In genomic region chr22:46336119-46337078, GRCh38 we compare ENCODE assay signal across 8 cellular contexts. TPM values are rescaled to one million over a fixed set of nuclear protein-coding genes. Genes with fewer than 3 reads are reported as not detected.
A peak's percentile ranks its signal among the peaks of the same experiment; 100 is the strongest.
DNase-seq lines count a peak whose midpoint lies in the region; ATAC-seq, FAIRE-seq and TF ChIP-seq lines count a peak whose summit lies in the region.

No MANE protein-coding gene starts in this region.

- intact Hi-C loops in PC-9 (cut with micrococcal nuclease; ENCODE audit: unreplicated experiment), result no loop called here

- H3K36me3 ChIP-seq in PC-9 (ENCODE audit: low read depth), result peaks cover 32% of the 10 kb centered on the region
- peaks cover 25% of the 10 kb centered on the region for H3K36me3 ChIP-seq in thoracic aorta

- TF ChIP-seq EP300 in A549 (IDR thresholded peaks at IDR 0.05), result no peak

- H3K4me1 ChIP-seq in A549 (peaks cover 7% of the 10 kb centered on the region; the same call in 2 of the 3 replicates), PC-9 (replicated peaks; ENCODE audit: insufficient read depth) (peaks cover 16% of the 10 kb centered on the region), thoracic aorta (ENCODE audit: control insufficient read depth in 1 of 2, low read depth in 2 of 2) (peaks cover 9 to 12% of the 10 kb centered on the region in 2 donors)

- H3F3A ChIP-seq in PC-9 (ENCODE audit: insufficient read depth, low read depth), result peaks cover 19% of the 10 kb centered on the region

- H3K27ac ChIP-seq in A549, result peak overlapping the region; percentile 85 to 92
- peak overlapping the region; percentile 25; the same call in 1 of the 2 replicates for H3K27ac ChIP-seq in PC-9
- peak overlapping the region; percentile 86 to 92 for H3K27ac ChIP-seq in coronary artery
- peak overlapping the region; percentile 83 to 86 for H3K27ac ChIP-seq in thoracic aorta

- DNase-seq in A549 (ENCODE audit: low read depth in 1 of 2, low spot score in 1 of 2), result no peak
- no peak for DNase-seq in GM19239 (ENCODE audit: insufficient read length, low spot score)
- no peak for DNase-seq in PC-9
- no peak for DNase-seq in coronary artery (ENCODE audit: low spot score)
- DNase-seq in memory B cell (ENCODE audit: low spot score in 2 of 2), result no peak
- no peak for DNase-seq in thoracic aorta (ENCODE audit: low spot score)
- no peak for DNase-seq in inferior parietal cortex (ENCODE audit: extremely low spot score)
- no peak for DNase-seq in HPDE6-E6E7 (ENCODE audit: extremely low spot score)

- H2AFZ ChIP-seq in PC-9, result peak overlapping the region; percentile 94

- H3K4me2 ChIP-seq in A549 (peak overlapping the region; percentile 97), PC-9 (peak overlapping the region; percentile 97)

- POLR2A ChIA-PET in A549 (lab: Yijun Ruan, JAX) (no interaction called here), PC-9 (lab: Charles Lee; ENCODE audit: unreplicated experiment) (interaction anchor here (0.5 to 0.8 kb wide), 5 partner anchors 191 to 1535 kb away, joined by 3 to 12 read pairs (median 5); partner anchors contain the start of gene TBC1D22A)

- no peaks in the 10 kb centered on the region for H3K9me3 Mint-ChIP-seq in memory B cell

- TF ChIP-seq CTCF in A549 (IDR thresholded peaks at IDR 0.05) (no peak), PC-9 (conservative IDR thresholded peaks at IDR 0.05) (no peak), coronary artery (IDR thresholded peaks at IDR 0.05) (no peak), thoracic aorta (IDR thresholded peaks at IDR 0.05) (no peak)

- peaks cover 13% of the 10 kb centered on the region for H3K4me1 Mint-ChIP-seq in memory B cell

- no peak for TF ChIP-seq POLR2A in A549 (IDR thresholded peaks at IDR 0.05; ENCODE audit: low read length)

- H3K9me3 ChIP-seq in A549, result no peaks in the 10 kb centered on the region
- H3K9me3 ChIP-seq in PC-9 (ENCODE audit: insufficient read depth, low read depth), result no peaks in the 10 kb centered on the region
- H3K9me3 ChIP-seq in thoracic aorta, result no peaks in the 10 kb centered on the region

- H3K4me3 Mint-ChIP-seq in memory B cell, result peak overlapping the region; percentile 91

- H3K79me2 ChIP-seq in PC-9 (ENCODE audit: low read depth), result peaks cover 42% of the 10 kb centered on the region

- H3K27me3 ChIP-seq in PC-9 (ENCODE audit: insufficient read depth, low read depth) (no peaks in the 10 kb centered on the region), thoracic aorta (replicated peaks; ENCODE audit: insufficient read depth) (no peaks in the 10 kb centered on the region)

- H3K27ac Mint-ChIP-seq in memory B cell, result peak overlapping the region; percentile 91

- 11% methylated on average over 32 of the region's 42 CpGs for WGBS in A549 (ENCODE audit: missing lambda C conversion rate)

- no TSS peak for BruUV-seq in PC-9 (replicated peaks; lab: Mats Ljungman, UMichigan)

- CTCF ChIA-PET in A549 (lab: Yijun Ruan, JAX), result interaction anchor here (0.8 to 2.0 kb wide), 3 partner anchors 12 to 214 kb away, joined by 4 to 6 read pairs (median 4); no protein-coding TSS in a partner anchor
- CTCF ChIA-PET in PC-9 (lab: Charles Lee), result interaction anchor here (0.5 kb wide), 1 partner anchor 1645 kb away, joined by 6 read pairs; no protein-coding TSS in a partner anchor

- H3K27me3 Mint-ChIP-seq in memory B cell, result no peaks in the 10 kb centered on the region

- H3K9me2 ChIP-seq in PC-9 (ENCODE audit: insufficient read depth), result no peaks in the 10 kb centered on the region

- TF ChIP-seq RAD21 in A549 (conservative IDR thresholded peaks at IDR 0.05 in 1 of 2, IDR thresholded peaks at IDR 0.05 in 1 of 2), result no peak

- FAIRE-seq in A549 (lab: Jason Lieb, UNC), result no peak
- FAIRE-seq in GM19239 (lab: Jason Lieb, UNC), result peak; percentile 61

- peak; percentile 15 to 62; a peak in 5 of 6 replicates for ATAC-seq in A549
- ATAC-seq in memory B cell (ENCODE audit: low read depth), result no peak
- no peak for ATAC-seq in thoracic aorta (ENCODE audit: insufficient number of reproducible peaks, low FRiP score, low read depth)

- H4K20me1 ChIP-seq in PC-9 (ENCODE audit: insufficient read depth), result peaks cover 12% of the 10 kb centered on the region; the same call in 1 of the 2 replicates

- H3K36me3 Mint-ChIP-seq in memory B cell, result peaks cover 17% of the 10 kb centered on the region

- peak overlapping the region; percentile 98 for H3K4me3 ChIP-seq in A549
- H3K4me3 ChIP-seq in PC-9, result peak overlapping the region; percentile 77
- H3K4me3 ChIP-seq in coronary artery, result peak overlapping the region; percentile 98
- peak overlapping the region; percentile 81 for H3K4me3 ChIP-seq in thoracic aorta

TF ChIP-seq in A549, 52 proteins besides CTCF, POLR2A, EP300 and RAD21:
- no peak for TF ChIP-seq HEYL (CRISPR knock-in tag; IDR thresholded peaks at IDR 0.05)
- no peak for TF ChIP-seq FOSB (CRISPR knock-in tag; IDR thresholded peaks at IDR 0.05)
- TF ChIP-seq CEBPB (IDR thresholded peaks at IDR 0.05), result no peak
- no peak for TF ChIP-seq CHD4 (IDR thresholded peaks at IDR 0.05; ENCODE audit: borderline replicate concordance)
- no peak for TF ChIP-seq KDM5A (IDR thresholded peaks at IDR 0.05)
- no peak for TF ChIP-seq SMC3 (IDR thresholded peaks at IDR 0.05)
- no peak for TF ChIP-seq PHF8 (IDR thresholded peaks at IDR 0.05; ENCODE audit: borderline replicate concordance, low read depth)
- TF ChIP-seq KDM1A (IDR thresholded peaks at IDR 0.05; ENCODE audit: low read depth), result no peak
- TF ChIP-seq ZNF302 (CRISPR knock-in tag; IDR thresholded peaks at IDR 0.05), result no peak
- TF ChIP-seq CBX8 (IDR thresholded peaks at IDR 0.05), result no peak
- no peak for TF ChIP-seq ESRRA (IDR thresholded peaks at IDR 0.05; ENCODE audit: borderline replicate concordance, low read length)

RNA-seq across cellular contexts. Expression of gene TRMU, which starts 0.9 kb away (rescaled TPM):
- polyA plus RNA-seq in A549 (2011; rRNA removed) (30.7 and 33.4 TPM in 2 replicates), A549 (2017; fragmentation: RNase III; extraction: RNeasy Plus Mini Kit Qiagen cat#74134 plus additional on column Dnase treatment) (39.6 to 44.1 TPM (median 41.9 TPM) in 3 replicates)
- polyA plus RNA-seq in A549 (2012; cell fraction: cytosol; rRNA removed), result 42.2 and 42.4 TPM in 2 replicates
- 96.6 and 102 TPM in 2 replicates for polyA plus RNA-seq in A549 (2012; cell fraction: nucleus; rRNA removed)
- polyA minus RNA-seq in A549 (2011; rRNA and poly(A)+ RNA removed), result 19.5 and 20.1 TPM in 2 replicates
- total RNA-seq in PC-9 (2021) (51.5 and 58.2 TPM in 2 replicates), thoracic aorta (10 to 100 TPM; 30.2 to 45.4 TPM)

RNA-seq across cellular contexts. Expression of gene GTSE1, which starts 39.7 kb away (rescaled TPM):
- polyA plus RNA-seq in A549 (2011; rRNA removed) (11.4 and 11.5 TPM in 2 replicates), A549 (2017; fragmentation: RNase III; extraction: RNeasy Plus Mini Kit Qiagen cat#74134 plus additional on column Dnase treatment) (22.9 to 26.9 TPM (median 25.7 TPM) in 3 replicates)
- 19.8 and 22.9 TPM in 2 replicates for polyA plus RNA-seq in A549 (2012; cell fraction: cytosol; rRNA removed)
- polyA plus RNA-seq in A549 (2012; cell fraction: nucleus; rRNA removed), result 84.7 and 86.4 TPM in 2 replicates
- 6.4 and 7.6 TPM in 2 replicates for polyA minus RNA-seq in A549 (2011; rRNA and poly(A)+ RNA removed)
- total RNA-seq in PC-9 (2021) (51.5 and 64.6 TPM in 2 replicates), thoracic aorta (under 1 TPM; 0.41 to 0.92 TPM)

Comparison
In these comparisons a context has a peak if more than half of its experiments do, and no peak if none do; other contexts are left out.
1. ATAC-seq: peak in A549 (2 of 2); none in memory B cell (single experiment) and thoracic aorta (single experiment).
2. H3K27ac ChIP-seq: peak in every context shown above with its lines; median percentile 89 in coronary artery; 88 in A549; 84 in thoracic aorta; 25 in PC-9.
3. RNA of gene GTSE1, which starts 39.7 kb away (total RNA-seq): 51.5 to 64.6 TPM in PC-9; 0.41 to 0.92 TPM in thoracic aorta; every median in the first group is over 10 times any median in the second.
4. Peak in every context shown above with its lines, with median percentiles within 50 percentile points of each other: H3K4me3 ChIP-seq.